In genomic region chr2:187093771-187094412, GRCh38 we compare ENCODE assay signal across 24 cellular contexts.
"Had no signal": no experiment of that assay in that cellular context is flagged by ENCODE, and none has a peak within 500 bp of the region (broad histone marks: within the 10 kb centered on the region; RNA-seq: fewer than 3 reads in every experiment).

No MANE protein-coding gene starts in this region.

- H3K9me3 Mint-ChIP-seq: mesothelial cell of epicardium; T-helper 1 cell treated with Interleukin-12 subunit alpha and Interleukin-12 subunit beta and Interleukin-4 antibody, amounts not matched to agents 30 μg/mL and 1 μg/mL, for 36 hours had no signal

- H3K4me1 Mint-ChIP-seq: stimulated activated effector memory CD8-positive, alpha-beta T cell treated with anti-CD3 and anti-CD28 coated beads, Interleukin-12 subunit alpha, Interleukin-12 subunit beta, amount 100 ng/mL, for 72 hours had no signal

- H3K4me1 ChIP-seq: esophagus squamous epithelium, lower lobe of right lung, prostate gland, stomach, vagina had no signal

- H3K27me3 ChIP-seq: esophagus squamous epithelium, hepatocyte, stomach, vagina had no signal

- DNase-seq: activated CD4-positive, alpha-beta T cell treated with anti-CD3 and anti-CD28 coated beads for 1 hour; activated CD8-positive, alpha-beta memory T cell treated with anti-CD3 and anti-CD28 coated beads for 24 hours; activated CD8-positive, alpha-beta memory T cell treated with anti-CD3 and anti-CD28 coated beads, Interleukin-2, amount 50 U/mL, for 48 hours; activated effector memory CD4-positive, alpha-beta T cell treated with Interleukin-2 at 50 U/mL for 16 hours; activated naive CD4-positive, alpha-beta T cell treated with anti-CD3 and anti-CD28 coated beads, Interleukin-2, amount 50 U/mL, for 16 hours; activated T-cell treated with anti-CD3 and anti-CD28 coated beads, Interleukin-2, amount 50 U/mL, for 48 hours; aorta; cortex of kidney; esophagus squamous epithelium; islet precursor cell; left colon; lower lobe of right lung; right cardiac atrium; small intestine; stimulated activated CD4-positive, alpha-beta T cell treated with anti-CD3 and anti-CD28 coated beads, Interleukin-4, amount 100 ng/mL, for 1 hour; stomach; trophoblast cell had no signal

- H3K36me3 ChIP-seq: esophagus squamous epithelium, lower lobe of right lung, prostate gland, stomach, vagina had no signal

- H3K36me3 Mint-ChIP-seq: mesothelial cell of epicardium; stimulated activated effector memory CD8-positive, alpha-beta T cell treated with anti-CD3 and anti-CD28 coated beads, Interleukin-12 subunit alpha, Interleukin-12 subunit beta, amount 100 ng/mL, for 72 hours had no signal

- H3K9me3 ChIP-seq: esophagus squamous epithelium, lower lobe of right lung, prostate gland, stomach, vagina had no signal

- H3K27ac Mint-ChIP-seq: mesothelial cell of epicardium; stimulated activated effector memory CD8-positive, alpha-beta T cell treated with anti-CD3 and anti-CD28 coated beads, Interleukin-12 subunit alpha, Interleukin-12 subunit beta, amount 100 ng/mL, for 72 hours; T-helper 1 cell treated with Interleukin-12 subunit alpha and Interleukin-12 subunit beta and Interleukin-4 antibody, amounts not matched to agents 30 μg/mL and 1 μg/mL, for 36 hours had no signal

- H3K27ac ChIP-seq: esophagus squamous epithelium, hepatocyte, lower lobe of right lung, prostate gland, stomach, vagina, VCaP had no signal

- H3K4me3 Mint-ChIP-seq: mesothelial cell of epicardium; stimulated activated effector memory CD8-positive, alpha-beta T cell treated with anti-CD3 and anti-CD28 coated beads, Interleukin-12 subunit alpha, Interleukin-12 subunit beta, amount 100 ng/mL, for 72 hours; T-helper 1 cell treated with Interleukin-12 subunit alpha and Interleukin-12 subunit beta and Interleukin-4 antibody, amounts not matched to agents 30 μg/mL and 1 μg/mL, for 36 hours had no signal

- H3K4me3 ChIP-seq: esophagus squamous epithelium, hepatocyte, lower lobe of right lung, prostate gland, stomach, vagina had no signal
